ENCODE assay signal across 8 cellular contexts in genomic region chr17:64491034-64491860, GRCh38. TPM values are rescaled to one million over a fixed set of nuclear protein-coding genes. Genes with fewer than 3 reads are reported as not detected.
DNase-seq lines count a peak whose midpoint lies in the region; ATAC-seq, FAIRE-seq and TF ChIP-seq lines count a peak whose summit lies in the region.

No MANE protein-coding gene starts in this region.

- POLR2A ChIA-PET in naive thymus-derived CD4-positive, alpha-beta T cell (lab: Charles Lee), result interaction anchor here (0.6 to 4.8 kb wide), 5 partner anchors 11 to 71 kb away, joined by 3 to 75 read pairs (median 7); partner anchors contain the start of genes CEP95, DDX5 and MILR1

- H3K27me3 ChIP-seq in cardiac muscle cell (no peaks in the 10 kb centered on the region), bronchial epithelial cell (ENCODE audit: control insufficient read depth, insufficient read depth, low read length) (no peaks in the 10 kb centered on the region)
- no peaks in the 10 kb centered on the region for H3K27me3 ChIP-seq in naive thymus-derived CD4-positive, alpha-beta T cell (ENCODE audit: control insufficient read depth in 2 of 2, insufficient read depth in 2 of 2, low read length in 2 of 2)

- H3K27me3 Mint-ChIP-seq in T-helper 17 cell, result no peaks in the 10 kb centered on the region
- no peaks in the 10 kb centered on the region for H3K27me3 Mint-ChIP-seq in naive thymus-derived CD4-positive, alpha-beta T cell

- H3K27ac ChIP-seq in cardiac muscle cell, result no peak overlapping the region
- H3K27ac ChIP-seq in naive thymus-derived CD4-positive, alpha-beta T cell (ENCODE audit: low read depth, low read length), result no peak overlapping the region

- H3K27ac Mint-ChIP-seq in T-helper 17 cell, result no peak overlapping the region
- H3K27ac Mint-ChIP-seq in naive thymus-derived CD4-positive, alpha-beta T cell, result no peak overlapping the region

- ATAC-seq in Right ventricle myocardium inferior (no peak), T-helper 17 cell (peak; percentile 78), GM19328 (IDR thresholded peaks at IDR 0.05; ENCODE audit: unreplicated experiment) (no peak), GM18858 (IDR thresholded peaks at IDR 0.05; ENCODE audit: unreplicated experiment) (no peak), HG03432 (IDR thresholded peaks at IDR 0.05; ENCODE audit: unreplicated experiment) (no peak)
- peak; percentile 82 for ATAC-seq in naive thymus-derived CD4-positive, alpha-beta T cell

- H3K4me3 Mint-ChIP-seq in T-helper 17 cell, result no peak overlapping the region
- peak overlapping the region in 1 of 10 donors; percentile 14 for H3K4me3 Mint-ChIP-seq in naive thymus-derived CD4-positive, alpha-beta T cell

- H3K4me1 Mint-ChIP-seq in T-helper 17 cell, result peaks cover 18% of the 10 kb centered on the region
- peaks cover 19 to 40% (median 28%) of the 10 kb centered on the region in 7 donors for H3K4me1 Mint-ChIP-seq in naive thymus-derived CD4-positive, alpha-beta T cell

- peaks cover 0 to 4% (median 0%) of the 10 kb centered on the region in 11 donors for H3K9me3 Mint-ChIP-seq in naive thymus-derived CD4-positive, alpha-beta T cell

- DNase-seq in cardiac muscle cell (ENCODE audit: low read depth in 1 of 2, low spot score in 1 of 2) (peak in 1 of 2 donors; percentile 67), Right ventricle myocardium inferior (ENCODE audit: missing footprints) (no peak), T-helper 17 cell (peak in 1 of 3 donors; percentile 45), bronchial epithelial cell (ENCODE audit: low read depth) (peak; percentile 49)
- peak in 7 of 9 donors; percentile 35 to 56 (median 44) for DNase-seq in naive thymus-derived CD4-positive, alpha-beta T cell

- H3K36me3 ChIP-seq in cardiac muscle cell (peaks cover 34% of the 10 kb centered on the region), bronchial epithelial cell (ENCODE audit: control insufficient read depth, insufficient read depth, low read length) (peaks cover 4% of the 10 kb centered on the region)
- H3K36me3 ChIP-seq in naive thymus-derived CD4-positive, alpha-beta T cell (ENCODE audit: control insufficient read depth in 2 of 3, insufficient read depth in 3 of 3, low read length in 3 of 3), result peaks cover 7 to 25% (median 9%) of the 10 kb centered on the region in 3 experiments

- CTCF ChIA-PET in naive thymus-derived CD4-positive, alpha-beta T cell (lab: Charles Lee), result interaction anchor here (0.6 to 5.7 kb wide), 13 partner anchors 8 to 190 kb away, joined by 3 to 131 read pairs (median 4); no protein-coding TSS in a partner anchor

- no peak overlapping the region for H3K4me3 ChIP-seq in cardiac muscle cell
- no peak overlapping the region for H3K4me3 ChIP-seq in bronchial epithelial cell (ENCODE audit: low read depth, low read length)
- no peak overlapping the region for H3K4me3 ChIP-seq in naive thymus-derived CD4-positive, alpha-beta T cell (ENCODE audit: low read length)

- intact Hi-C loops in Right ventricle myocardium inferior (cut with DNase I), result loop anchor here (5.0 kb wide), 1 partner anchor 69 kb away; no protein-coding TSS in a partner anchor
- intact Hi-C loops in naive thymus-derived CD4-positive, alpha-beta T cell (cut with micrococcal nuclease), result loop anchor here (1.0 to 5.0 kb wide), 5 partner anchors 67 to 184 kb away; no protein-coding TSS in a partner anchor

- H3K9me3 ChIP-seq in cardiac muscle cell (ENCODE audit: low read depth) (no peaks in the 10 kb centered on the region), T-helper 17 cell (ENCODE audit: control insufficient read depth, low read length, poor library complexity, severe bottlenecking) (no peaks in the 10 kb centered on the region)
- H3K9me3 ChIP-seq in naive thymus-derived CD4-positive, alpha-beta T cell (ENCODE audit: control insufficient read depth in 2 of 3, low read length in 3 of 3), result no peaks in the 10 kb centered on the region

- H3K36me3 Mint-ChIP-seq in T-helper 17 cell (ENCODE audit: low read depth), result no peaks in the 10 kb centered on the region
- H3K36me3 Mint-ChIP-seq in naive thymus-derived CD4-positive, alpha-beta T cell, result peaks cover 5 to 26% (median 22%) of the 10 kb centered on the region in 5 donors

- peak; percentile 75 for TF ChIP-seq CTCF in cardiac muscle cell (IDR thresholded peaks at IDR 0.05; ENCODE audit: low read depth, low read length)
- peak; percentile 60 for TF ChIP-seq CTCF in bronchial epithelial cell (IDR thresholded peaks at IDR 0.05; ENCODE audit: insufficient read depth, low read length, severe bottlenecking)

- no peak for FAIRE-seq in bronchial epithelial cell (lab: Jason Lieb, UNC)

- peaks cover 11% of the 10 kb centered on the region for H3K4me1 ChIP-seq in cardiac muscle cell (ENCODE audit: low read depth)
- peaks cover 12 to 15% of the 10 kb centered on the region in 2 donors for H3K4me1 ChIP-seq in naive thymus-derived CD4-positive, alpha-beta T cell (ENCODE audit: control insufficient read depth in 2 of 2, insufficient read depth in 2 of 2, low read length in 2 of 2)

RNA-seq across cellular contexts. Expression of gene POLG2, which starts 5.6 kb away (rescaled TPM):
- total RNA-seq in cardiac muscle cell (8.1 and 17.0 TPM in 2 replicates), Right ventricle myocardium inferior (8.2 TPM), T-helper 17 cell (10 to 100 TPM; 37.1 to 39.0 TPM), bronchial epithelial cell (9.2 and 10.8 TPM in 2 replicates)
- polyA plus RNA-seq in cardiac muscle cell, result 22.2 and 32.9 TPM in 2 replicates
- 10 to 100 TPM; 34.5 to 69.6 (median 41.9) TPM for total RNA-seq in naive thymus-derived CD4-positive, alpha-beta T cell
- polyA plus RNA-seq in naive thymus-derived CD4-positive, alpha-beta T cell, result 1 to 10 TPM; 7.4 to 8.2 TPM

RNA-seq across cellular contexts. Expression of gene DDX5, which starts 14.8 kb away (rescaled TPM):
- total RNA-seq in cardiac muscle cell (726 and 1,000 TPM in 2 replicates), Right ventricle myocardium inferior (321 TPM), T-helper 17 cell (1,000 to 10,000 TPM; 2,533 to 2,679 TPM), bronchial epithelial cell (340 and 485 TPM in 2 replicates)
- polyA plus RNA-seq in cardiac muscle cell, result 591 and 639 TPM in 2 replicates
- total RNA-seq in naive thymus-derived CD4-positive, alpha-beta T cell, result 1,000 to 10,000 TPM in 4 of 5 experiments, 100 to 1,000 TPM in 1; 781 to 2,704 (median 1,632) TPM
- polyA plus RNA-seq in naive thymus-derived CD4-positive, alpha-beta T cell, result 1,000 to 10,000 TPM; 1,423 to 1,510 TPM

RNA-seq across cellular contexts. Expression of gene CEP95, which starts 15.5 kb away (rescaled TPM):
- total RNA-seq in cardiac muscle cell (28.1 and 40.3 TPM in 2 replicates), Right ventricle myocardium inferior (14.7 TPM), T-helper 17 cell (100 to 1,000 TPM; 130 to 143 TPM), bronchial epithelial cell (21.1 and 23.7 TPM in 2 replicates)
- 29.1 and 31.3 TPM in 2 replicates for polyA plus RNA-seq in cardiac muscle cell
- total RNA-seq in naive thymus-derived CD4-positive, alpha-beta T cell, result 100 to 1,000 TPM in 4 of 5 experiments, 10 to 100 TPM in 1; 46.7 to 192 (median 115) TPM
- polyA plus RNA-seq in naive thymus-derived CD4-positive, alpha-beta T cell, result 10 to 100 TPM; 11.3 to 16.6 TPM

RNA-seq across cellular contexts. Expression of gene MILR1, which starts 42.3 kb away (rescaled TPM):
- total RNA-seq in cardiac muscle cell, result not detected in 2 replicates
- not detected in 2 replicates for polyA plus RNA-seq in cardiac muscle cell
- 3.8 TPM for total RNA-seq in Right ventricle myocardium inferior
- 1 to 10 TPM; 1.0 to 1.4 TPM for total RNA-seq in T-helper 17 cell
- total RNA-seq in bronchial epithelial cell, result 0.79 TPM in 1 of 2 replicates, not detected in the other
- total RNA-seq in naive thymus-derived CD4-positive, alpha-beta T cell, result 10 to 100 TPM in 1 of 5 experiments, 1 to 10 TPM in 4; 1.1 to 17.9 (median 1.6) TPM
- not detected for polyA plus RNA-seq in naive thymus-derived CD4-positive, alpha-beta T cell

Comparison
In these comparisons a context has a peak if more than half of its experiments do, and no peak if none do; other contexts are left out.
1. ATAC-seq: peak in T-helper 17 cell (single experiment) and naive thymus-derived CD4-positive, alpha-beta T cell (single experiment); none in Right ventricle myocardium inferior (single experiment), GM19328 (single experiment), GM18858 (single experiment) and HG03432 (single experiment).